Comparison of ENCODE assay signal across 17 cellular contexts in the genomic region with DNA sequence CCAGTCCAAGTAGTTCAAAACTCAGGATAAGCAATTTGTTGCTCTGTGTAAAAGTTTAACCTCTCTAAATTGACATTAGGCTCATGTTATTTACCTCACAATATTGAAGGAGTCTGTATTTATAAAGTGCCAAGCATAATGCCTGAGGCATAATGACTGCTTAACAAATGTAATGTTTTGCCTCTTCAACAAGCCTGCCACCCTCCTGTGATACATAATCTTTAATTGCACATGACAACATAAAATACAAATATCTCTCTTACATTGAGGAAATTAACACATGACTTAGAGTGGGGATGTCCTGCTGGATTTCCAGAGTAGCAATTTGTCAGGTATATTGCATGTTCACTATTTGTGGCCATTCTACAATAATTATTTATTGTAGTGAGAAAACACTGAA.
"Had no signal": no experiment of that assay in that cellular context is flagged by ENCODE, and none has a peak within 500 bp of the region (broad histone marks: within the 10 kb centered on the region; RNA-seq: fewer than 3 reads in every experiment).

No MANE protein-coding gene starts in this region.

- H3K4me3 ChIP-seq: coronary artery, esophagus muscularis mucosa, right atrium auricular region, tibial nerve, uterus had no signal

- H3K27ac ChIP-seq: brain microvascular endothelial cell, coronary artery, esophagus muscularis mucosa, neutrophil, right atrium auricular region, tibial nerve, uterus had no signal

- H3K27me3 ChIP-seq: brain microvascular endothelial cell, esophagus muscularis mucosa, neutrophil, right atrium auricular region, tibial nerve, uterus had no signal

- DNase-seq: activated naive CD4-positive, alpha-beta T cell; activated naive CD8-positive, alpha-beta T cell treated with anti-CD3 and anti-CD28 coated beads, Interleukin-2, amount 10 ng/mL, durations not matched to agents 7 days and 5 days; anterior cingulate cortex; brain microvascular endothelial cell; effector CD4-positive, alpha-beta T cell; kidney glomerular epithelial cell; mesendoderm; natural killer cell; posterior cingulate gyrus; stimulated activated CD4-positive, alpha-beta T cell treated with anti-CD3 and anti-CD28 coated beads, Interleukin-4, amount 100 ng/mL, for 1 hour; stimulated activated naive CD4-positive, alpha-beta T cell; uterus had no signal

- H3K9me3 ChIP-seq: neutrophil, uterus had no signal

- H3K36me3 ChIP-seq: brain microvascular endothelial cell, esophagus muscularis mucosa, neutrophil, right atrium auricular region, tibial nerve, uterus had no signal

- H3K4me1 ChIP-seq: esophagus muscularis mucosa, right atrium auricular region, tibial nerve, uterus had no signal
